21 cellular contexts compared by ENCODE assay signal in genomic region chr1:113035086-113035485, GRCh38. TPM values are rescaled to one million over a fixed set of nuclear protein-coding genes. Genes with fewer than 3 reads are reported as not detected.
A peak's percentile ranks its signal among the peaks of the same experiment; 100 is the strongest.
DNase-seq lines count a peak whose midpoint lies in the region; ATAC-seq and TF ChIP-seq lines count a peak whose summit lies in the region.
"Had no signal": no experiment of that assay in that cellular context is flagged by ENCODE, and none has a peak within 500 bp of the region (broad histone marks: within the 10 kb centered on the region; RNA-seq: fewer than 3 reads in every experiment).

No MANE protein-coding gene starts in this region.

- CTCF ChIA-PET in activated CD4-positive, alpha-beta T cell treated with anti-CD3 and anti-CD28 coated beads for 36 hours (lab: Charles Lee), result interaction anchor here (0.7 to 1.5 kb wide), 2 partner anchors 37 to 299 kb away, joined by 4 to 5 read pairs; no protein-coding TSS in a partner anchor

- no peaks in the 10 kb centered on the region for H3K9me3 Mint-ChIP-seq in effector memory CD8-positive, alpha-beta T cell
- no peaks in the 10 kb centered on the region for H3K9me3 Mint-ChIP-seq in activated CD4-positive, alpha-beta T cell treated with anti-CD3 and anti-CD28 coated beads for 36 hours (ENCODE audit: low read depth)
- H3K9me3 Mint-ChIP-seq: CD4-positive, alpha-beta T cell had no signal

- H3K27ac ChIP-seq in right atrium auricular region (no peak overlapping the region), epithelial cell of prostate (peak overlapping the region; percentile 84)
- H3K27ac ChIP-seq: KMS-11 had no signal

- H3K36me3 ChIP-seq in right atrium auricular region, result no peaks in the 10 kb centered on the region
- H3K36me3 ChIP-seq: BE2C had no signal

- H3K27ac Mint-ChIP-seq in effector memory CD8-positive, alpha-beta T cell, result no peak overlapping the region
- H3K27ac Mint-ChIP-seq in activated CD4-positive, alpha-beta T cell treated with anti-CD3 and anti-CD28 coated beads for 36 hours, result no peak overlapping the region
- H3K27ac Mint-ChIP-seq: CD4-positive, alpha-beta T cell had no signal

- no peak overlapping the region for H3K4me3 ChIP-seq in right atrium auricular region

- H3K27me3 Mint-ChIP-seq in effector memory CD8-positive, alpha-beta T cell, result no peaks in the 10 kb centered on the region
- no peaks in the 10 kb centered on the region for H3K27me3 Mint-ChIP-seq in activated CD4-positive, alpha-beta T cell treated with anti-CD3 and anti-CD28 coated beads for 36 hours
- H3K27me3 Mint-ChIP-seq: CD4-positive, alpha-beta T cell had no signal

- no peak overlapping the region for H3K4me3 Mint-ChIP-seq in effector memory CD8-positive, alpha-beta T cell
- H3K4me3 Mint-ChIP-seq in activated CD4-positive, alpha-beta T cell treated with anti-CD3 and anti-CD28 coated beads for 36 hours, result no peak overlapping the region
- H3K4me3 Mint-ChIP-seq: CD4-positive, alpha-beta T cell had no signal

- H3K4me1 ChIP-seq in right atrium auricular region, result no peaks in the 10 kb centered on the region

- peaks cover 0 to 1% of the 10 kb centered on the region in 2 donors for H3K4me1 Mint-ChIP-seq in effector memory CD8-positive, alpha-beta T cell (ENCODE audit: low read depth in 2 of 2)
- peaks cover 2% of the 10 kb centered on the region for H3K4me1 Mint-ChIP-seq in activated CD4-positive, alpha-beta T cell treated with anti-CD3 and anti-CD28 coated beads for 36 hours

- intact Hi-C loops in Right ventricle myocardium inferior (cut with DNase I), result no loop called here
- intact Hi-C loops in activated CD4-positive, alpha-beta T cell treated with anti-CD3 and anti-CD28 coated beads for 36 hours (cut with DNase I, micrococcal nuclease), result no loop called here

- peak; percentile 9 for DNase-seq in right atrium auricular region (ENCODE audit: low spot score)
- no peak for DNase-seq in Right ventricle myocardium inferior (ENCODE audit: missing footprints)
- peak; percentile 31 for DNase-seq in RPMI7951 (ENCODE audit: low read depth)
- peak; percentile 96 for DNase-seq in epithelial cell of prostate (ENCODE audit: low read depth, low spot score)
- DNase-seq in effector memory CD8-positive, alpha-beta T cell, result no peak
- no peak for DNase-seq in activated CD4-positive, alpha-beta T cell treated with anti-CD3 and anti-CD28 coated beads for 36 hours
- DNase-seq in GM10266 (ENCODE audit: extremely low spot score), result no peak
- DNase-seq: 8988T; BE2C; Calu3; CD4-positive, alpha-beta T cell; MM.1S; NCI-H1092 treated with DMSO at 0.1 percent for 48 hours; NCI-H1694; NCI-H2107; NCI-H526 treated with DMSO at 0.1 percent for 48 hours; SHP77 had no signal

- no peaks in the 10 kb centered on the region for H3K27me3 ChIP-seq in right atrium auricular region
- H3K27me3 ChIP-seq: BE2C had no signal

- H3K36me3 Mint-ChIP-seq in effector memory CD8-positive, alpha-beta T cell (ENCODE audit: insufficient read depth), result no peaks in the 10 kb centered on the region
- H3K36me3 Mint-ChIP-seq in activated CD4-positive, alpha-beta T cell treated with anti-CD3 and anti-CD28 coated beads for 36 hours (ENCODE audit: low read depth), result no peaks in the 10 kb centered on the region

- TF ChIP-seq CTCF in right atrium auricular region (IDR thresholded peaks at IDR 0.05) (no peak), GM10266 (IDR thresholded peaks at IDR 0.05; ENCODE audit: control insufficient read depth, insufficient read depth, low read depth, missing control alignments) (no peak)

- POLR2A ChIA-PET in activated CD4-positive, alpha-beta T cell treated with anti-CD3 and anti-CD28 coated beads for 36 hours (lab: Charles Lee), result no interaction called here

- no peaks in the 10 kb centered on the region for H3K9me3 ChIP-seq in right atrium auricular region
- H3K9me3 ChIP-seq: BE2C had no signal

- ATAC-seq in Right ventricle myocardium inferior (no peak), HG03025 (IDR thresholded peaks at IDR 0.05; ENCODE audit: low FRiP score, unreplicated experiment) (no peak)
- no peak for ATAC-seq in effector memory CD8-positive, alpha-beta T cell (replicated peaks)
- ATAC-seq in activated CD4-positive, alpha-beta T cell treated with anti-CD3 and anti-CD28 coated beads for 36 hours, result no peak
- ATAC-seq: HCT116, SK-N-SH treated with all-trans-retinoic acid at 6 μM for 48 hours had no signal

RNA-seq across cellular contexts. Expression of gene LRIG2, which starts 37.9 kb away (rescaled TPM):
- total RNA-seq in right atrium auricular region (10 to 100 TPM in 1 of 2 donors, 1 to 10 TPM in 1; 7.1 to 10.4 TPM), Right ventricle myocardium inferior (7.8 TPM)
- total RNA-seq in RPMI7951 (2014; rRNA removed; shearing (Covaris generic)), result 8.8 and 10.2 TPM in 2 replicates
- 10 to 100 TPM in 1 of 2 experiments, 1 to 10 TPM in 1; 7.1 to 10.2 TPM for total RNA-seq in activated CD4-positive, alpha-beta T cell treated with anti-CD3 and anti-CD28 coated beads for 36 hours

Comparison
In these comparisons a context has a peak if more than half of its experiments do, and no peak if none do; other contexts are left out.
1. DNase-seq: peak in right atrium auricular region (single experiment), RPMI7951 (single experiment) and epithelial cell of prostate (single experiment); none in Right ventricle myocardium inferior (single experiment), effector memory CD8-positive, alpha-beta T cell (0 of 3), activated CD4-positive, alpha-beta T cell treated with anti-CD3 and anti-CD28 coated beads for 36 hours (single experiment) and GM10266 (single experiment).